ENCODE assay signal across 8 cellular contexts in the genomic region with DNA sequence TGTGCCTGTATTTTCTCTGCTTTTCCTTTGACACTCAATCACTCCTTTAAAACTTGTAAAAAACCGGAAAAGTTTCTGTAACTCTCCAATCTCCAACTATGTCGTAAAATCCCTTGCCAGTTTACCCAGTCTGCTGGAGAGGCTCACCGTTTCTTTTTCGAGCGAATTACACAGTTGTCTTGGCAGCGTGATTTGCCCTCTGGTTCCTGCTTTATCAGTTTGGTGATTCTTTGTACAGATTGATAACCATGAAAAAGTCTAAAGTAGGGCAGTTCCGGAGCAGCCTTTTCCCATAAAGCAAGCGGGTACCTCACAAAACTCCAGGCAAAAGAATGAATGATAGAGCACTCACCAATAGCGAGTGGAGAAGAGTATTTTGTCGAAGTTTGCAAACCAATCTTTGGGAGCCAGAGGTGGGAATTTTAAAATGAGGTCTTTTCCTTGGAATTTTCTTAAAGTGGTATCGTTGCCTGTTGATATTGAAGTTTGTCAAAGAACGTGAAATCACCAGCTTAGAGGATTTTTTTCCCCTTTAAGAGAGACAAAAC. TPM values are rescaled to one million over a fixed set of nuclear protein-coding genes. Genes with fewer than 3 reads are reported as not detected.
DNase-seq lines count a peak whose midpoint lies in the region; ATAC-seq and TF ChIP-seq lines count a peak whose summit lies in the region.

A gene with protein sequence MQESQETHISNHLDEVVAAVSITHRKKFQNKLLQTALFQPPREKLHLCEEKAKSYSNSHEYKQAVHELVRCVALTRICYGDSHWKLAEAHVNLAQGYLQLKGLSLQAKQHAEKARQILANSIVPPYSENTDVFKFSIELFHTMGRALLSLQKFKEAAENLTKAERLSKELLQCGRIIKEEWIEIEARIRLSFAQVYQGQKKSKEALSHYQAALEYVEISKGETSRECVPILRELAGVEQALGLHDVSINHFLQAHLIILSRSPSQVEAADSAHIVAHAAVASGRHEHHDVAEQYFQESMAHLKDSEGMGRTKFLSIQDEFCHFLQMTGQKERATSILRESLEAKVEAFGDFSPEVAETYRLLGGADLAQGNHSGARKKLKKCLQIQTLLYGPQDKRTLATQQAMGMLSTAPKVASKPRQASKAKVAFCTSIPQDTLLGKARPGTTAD (minus strand): TSS at position 312 of the 548 bp plus-strand sequence. CDS start 20,869 bp downstream, outside the sequence.

- DNase-seq in CD1c-positive myeloid dendritic cell (ENCODE audit: extremely low spot score) (peak; percentile 15), IMR-90 (peak; percentile 89), astrocyte of the spinal cord (ENCODE audit: low read depth, low spot score) (peak; percentile 91), iPS DF 19.7 (ENCODE audit: low read depth, low spot score) (peak; percentile 45)

- H3K4me3 ChIP-seq in IMR-90 (ENCODE audit: insufficient read depth, low read depth, low read length): peak within 1 kb of the TSS; percentile 97
- peak within 1 kb of the TSS; percentile 90 for H3K4me3 ChIP-seq in astrocyte of the spinal cord (ENCODE audit: low read depth, low read length)
- peak within 1 kb of the TSS; percentile 73 for H3K4me3 ChIP-seq in rectal smooth muscle tissue (ENCODE audit: low read length)

- peak within 1 kb of the TSS; percentile 83 for H3K18ac ChIP-seq in IMR-90 (ENCODE audit: low read depth, low read length)

- H2AK9ac ChIP-seq in IMR-90 (replicated peaks; ENCODE audit: low read depth, low read length, poor library complexity): peak within 1 kb of the TSS; percentile 12

- peak within 1 kb of the TSS; percentile 82 for H3K4ac ChIP-seq in IMR-90 (ENCODE audit: low read depth, low read length)

- H2AK5ac ChIP-seq in IMR-90 (ENCODE audit: low read depth, low read length): no peak within 1 kb of the TSS

- CTCF ChIA-PET in IMR-90 (lab: Yijun Ruan, JAX): no interaction called here

- ATAC-seq in IMR-90 (ENCODE audit: low read depth): peak; percentile 53
- no peak for ATAC-seq in GM19023 (IDR thresholded peaks at IDR 0.05; ENCODE audit: unreplicated experiment)
- ATAC-seq in GM21717 (IDR thresholded peaks at IDR 0.05; ENCODE audit: unreplicated experiment): no peak
- ATAC-seq in GM21367 (IDR thresholded peaks at IDR 0.05; ENCODE audit: unreplicated experiment): no peak

- H4K8ac ChIP-seq in IMR-90 (ENCODE audit: low read depth in 2 of 2, low read length in 2 of 2): peak within 1 kb of the TSS; percentile 88 to 98

- no peak within 1 kb of the TSS for H2BK20ac ChIP-seq in IMR-90 (ENCODE audit: low read depth, low read length)

- peak within 1 kb of the TSS; percentile 94 for H3K56ac ChIP-seq in IMR-90 (ENCODE audit: extremely low read depth, insufficient read depth, low read length)

- peak within 1 kb of the TSS; percentile 82 for H4K91ac ChIP-seq in IMR-90 (ENCODE audit: insufficient read depth, low read depth, low read length)

- no peaks in the 10 kb centered on the region for H3K9me1 ChIP-seq in IMR-90 (ENCODE audit: insufficient read depth, low read length)

- H2BK15ac ChIP-seq in IMR-90 (ENCODE audit: low read depth, low read length): peak within 1 kb of the TSS; percentile 40; the same call in 1 of the 3 replicates

- in situ Hi-C loops in IMR-90 (cut with MboI; ENCODE audit: low sequenced_read_pairs): no loop called here
- in situ Hi-C loops in astrocyte of the spinal cord (cut with HindIII; ENCODE audit: low sequenced_read_pairs): no loop called here

- H3K27me3 ChIP-seq in IMR-90 (ENCODE audit: control insufficient read depth, insufficient read depth, low read length) (no peaks in the 10 kb centered on the region), rectal smooth muscle tissue (ENCODE audit: control insufficient read depth, insufficient read depth, low read length) (no peaks in the 10 kb centered on the region)

- dilution Hi-C loops in IMR-90 (cut with HindIII; ENCODE audit: low sequenced_read_pairs, unreplicated experiment): no loop called here

- peak within 1 kb of the TSS; percentile 90 for H3K23ac ChIP-seq in IMR-90 (ENCODE audit: low read depth, low read length)

- H3K4me2 ChIP-seq in IMR-90 (ENCODE audit: low read depth, low read length): peak within 1 kb of the TSS; percentile 100

- peak within 1 kb of the TSS; percentile 93 for H4K5ac ChIP-seq in IMR-90 (ENCODE audit: low read depth, low read length)

- POLR2A ChIA-PET in IMR-90 (lab: Charles Lee; ENCODE audit: unreplicated experiment): interaction anchor here (0.6 kb wide), 1 partner anchor 38 kb away, joined by 3 read pairs; no protein-coding TSS in a partner anchor

- H3K27ac ChIP-seq in IMR-90 (ENCODE audit: insufficient read depth, low read length): peak within 1 kb of the TSS; percentile 81
- peak within 1 kb of the TSS; percentile 93 for H3K27ac ChIP-seq in rectal smooth muscle tissue (ENCODE audit: low read depth, low read length)

- TF ChIP-seq CTCF in IMR-90 (conservative IDR thresholded peaks at IDR 0.05; ENCODE audit: low read depth, low read length) (no peak), astrocyte of the spinal cord (IDR thresholded peaks at IDR 0.05; ENCODE audit: low read depth, low read length) (no peak)

- WGBS in IMR-90 (ENCODE audit: extremely low coverage in 2 of 2, insufficient read length in 1 of 2), 2 experiments: 0% methylated on average over 3 of the region's 12 CpGs; no CpG with 5 or more reads in 1 of the 2 experiments

- H3K9me3 ChIP-seq in IMR-90 (ENCODE audit: control insufficient read depth, insufficient read depth, low read length): no peaks in the 10 kb centered on the region

- H3K4me1 ChIP-seq in IMR-90 (ENCODE audit: control insufficient read depth, insufficient read depth, low read length) (peaks cover 5% of the 10 kb centered on the region), rectal smooth muscle tissue (ENCODE audit: control insufficient read depth, insufficient read depth, low read length) (peaks cover 15% of the 10 kb centered on the region)

- H3K36me3 ChIP-seq in IMR-90 (ENCODE audit: control insufficient read depth, insufficient read depth, low read length): no peaks in the 10 kb centered on the region
- H3K36me3 ChIP-seq in rectal smooth muscle tissue (ENCODE audit: control insufficient read depth, insufficient read depth, low read length): no peaks in the 10 kb centered on the region

- intact Hi-C loops in IMR-90 (cut with micrococcal nuclease): no loop called here

- H2AFZ ChIP-seq in IMR-90 (replicated peaks; ENCODE audit: low read length, poor library complexity): peak within 1 kb of the TSS; percentile 84

- TF ChIP-seq RAD21 in IMR-90 (IDR thresholded peaks at IDR 0.05; ENCODE audit: low read length): no peak

- peak within 1 kb of the TSS; percentile 54 for H2BK120ac ChIP-seq in IMR-90 (ENCODE audit: low read depth, low read length)

- H3K14ac ChIP-seq in IMR-90 (replicated peaks; ENCODE audit: low read depth, low read length): peak within 1 kb of the TSS; percentile 97

- H4K20me1 ChIP-seq in IMR-90 (ENCODE audit: insufficient read depth, low read length): no peaks in the 10 kb centered on the region

- TSS peak; percentile 24 for BruUV-seq in IMR-90 (replicated peaks; lab: Mats Ljungman, UMichigan)

- H3K9ac ChIP-seq in IMR-90 (ENCODE audit: low read depth, low read length) (peak within 1 kb of the TSS; percentile 94), rectal smooth muscle tissue (ENCODE audit: low read length) (no peak within 1 kb of the TSS)

- peaks cover 3 to 32% of the 10 kb centered on the region in 2 experiments; a peak in 2 of 4 replicates for H3K79me1 ChIP-seq in IMR-90 (ENCODE audit: low read depth in 1 of 2, low read length in 2 of 2)

- H2BK5ac ChIP-seq in IMR-90 (ENCODE audit: low read depth, low read length, poor library complexity, severe bottlenecking): peak within 1 kb of the TSS; percentile 81

- TF ChIP-seq POLR2A in IMR-90 (IDR thresholded peaks at IDR 0.05; ENCODE audit: low read depth, low read length): no peak

TF ChIP-seq in IMR-90, 13 proteins besides CTCF, POLR2A, EP300 and RAD21:
- TF ChIP-seq MXI1 (IDR thresholded peaks at IDR 0.05; ENCODE audit: borderline replicate concordance, low read depth, low read length) (no peak), MAFK (IDR thresholded peaks at IDR 0.05; ENCODE audit: low read depth, low read length) (no peak), MAZ (IDR thresholded peaks at IDR 0.05; ENCODE audit: borderline replicate concordance, low read depth, low read length) (no peak), FOS (IDR thresholded peaks at IDR 0.05; ENCODE audit: low read depth, low read length) (no peak), RFX5 (IDR thresholded peaks at IDR 0.05; ENCODE audit: low read depth, low read length) (no peak), USF2 (IDR thresholded peaks at IDR 0.05; ENCODE audit: low read depth, low read length) (no peak)
- TF ChIP-seq, protein P1, sequence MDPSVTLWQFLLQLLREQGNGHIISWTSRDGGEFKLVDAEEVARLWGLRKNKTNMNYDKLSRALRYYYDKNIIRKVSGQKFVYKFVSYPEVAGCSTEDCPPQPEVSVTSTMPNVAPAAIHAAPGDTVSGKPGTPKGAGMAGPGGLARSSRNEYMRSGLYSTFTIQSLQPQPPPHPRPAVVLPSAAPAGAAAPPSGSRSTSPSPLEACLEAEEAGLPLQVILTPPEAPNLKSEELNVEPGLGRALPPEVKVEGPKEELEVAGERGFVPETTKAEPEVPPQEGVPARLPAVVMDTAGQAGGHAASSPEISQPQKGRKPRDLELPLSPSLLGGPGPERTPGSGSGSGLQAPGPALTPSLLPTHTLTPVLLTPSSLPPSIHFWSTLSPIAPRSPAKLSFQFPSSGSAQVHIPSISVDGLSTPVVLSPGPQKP (IDR thresholded peaks at IDR 0.05; ENCODE audit: borderline replicate concordance, low read depth, low read length): no peak
TF ChIP-seq in IMR-90: peak in this region for 0.

RNA-seq across cellular contexts. Expression of the gene that starts here (rescaled TPM):
- total RNA-seq in IMR-90 (2012; rRNA removed): 28.3 and 29.8 TPM in 2 replicates
- polyA plus RNA-seq in IMR-90 (2012; rRNA removed): 5.2 and 7.8 TPM in 2 replicates
- polyA plus RNA-seq in IMR-90 (2012; cell fraction: cytosol; rRNA removed): 2.1 and 3.0 TPM in 2 replicates
- polyA plus RNA-seq in IMR-90 (2012; cell fraction: nucleus; rRNA removed; ENCODE audit: low replicate concordance): 6.6 and 9.5 TPM in 2 replicates

Comparison
In these comparisons a context has a peak if more than half of its experiments do, and no peak if none do; other contexts are left out.
1. DNase-seq: peak in every context shown above with its lines; median percentile 91 in astrocyte of the spinal cord; 89 in IMR-90; 45 in iPS DF 19.7; 15 in CD1c-positive myeloid dendritic cell.